21 cellular contexts compared by ENCODE assay signal in the genomic region with DNA sequence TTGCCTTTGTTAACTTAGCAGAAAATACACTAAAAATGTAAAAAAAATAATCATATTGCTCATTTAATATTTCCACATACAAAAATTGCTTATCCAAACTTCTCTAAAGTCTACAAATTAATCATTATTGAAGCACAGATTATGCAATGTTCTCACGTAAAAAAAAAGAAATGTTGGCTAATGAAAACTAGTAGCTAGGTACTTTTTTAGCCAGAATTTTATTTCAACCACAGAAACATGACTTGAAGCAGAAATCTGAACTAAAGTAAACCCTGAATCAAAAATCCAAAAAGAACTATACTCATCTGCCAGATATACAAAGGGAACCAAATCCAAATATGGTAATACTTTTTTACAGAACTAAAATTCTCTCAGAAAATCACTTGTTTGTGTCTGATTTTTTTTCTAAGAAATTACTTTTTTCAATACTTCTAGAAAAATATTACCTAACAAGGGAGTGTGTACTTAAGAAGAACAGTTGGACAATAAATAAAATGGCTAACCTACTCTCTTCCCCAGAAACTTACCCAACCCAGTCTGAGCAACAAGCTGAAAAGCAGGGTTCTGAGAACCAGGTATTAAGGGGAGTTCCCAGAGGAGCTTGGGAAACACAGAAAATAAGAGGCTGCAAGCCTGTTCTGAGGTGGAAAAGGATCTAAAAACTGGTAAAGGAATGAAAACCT.
DNase-seq lines count a peak whose midpoint lies in the region; ATAC-seq and TF ChIP-seq lines count a peak whose summit lies in the region.
"Had no signal": no experiment of that assay in that cellular context is flagged by ENCODE, and none has a peak within 500 bp of the region (broad histone marks: within the 10 kb centered on the region; RNA-seq: fewer than 3 reads in every experiment).

No MANE protein-coding gene starts in this region.

- H3K27ac Mint-ChIP-seq in activated T-helper 17 cell treated with anti-CD3 and anti-CD28 coated beads, Interleukin-2, amount 50 U/mL, for 72 hours, result peak overlapping the region; percentile 15
- H3K27ac Mint-ChIP-seq in activated CD4-positive, alpha-beta memory T cell treated with anti-CD3 and anti-CD28 coated beads, Interleukin-2, amount 10 ng/mL, durations not matched to agents 7 days and 5 days, result no peak overlapping the region
- H3K27ac Mint-ChIP-seq: activated B cell treated with CpG ODN at 0.5 μM for 24 hours; activated CD4-positive, alpha-beta memory T cell treated with anti-CD3 and anti-CD28 coated beads for 36 hours had no signal

- H4K91ac ChIP-seq in mesenchymal stem cell (ENCODE audit: low read length), result no peak overlapping the region

- H3K36me3 Mint-ChIP-seq in activated T-helper 17 cell treated with anti-CD3 and anti-CD28 coated beads, Interleukin-2, amount 50 U/mL, for 72 hours (ENCODE audit: low read depth), result no peaks in the 10 kb centered on the region
- H3K36me3 Mint-ChIP-seq in activated CD4-positive, alpha-beta memory T cell treated with anti-CD3 and anti-CD28 coated beads, Interleukin-2, amount 10 ng/mL, durations not matched to agents 7 days and 5 days (ENCODE audit: low read depth), result peaks cover 10% of the 10 kb centered on the region
- H3K36me3 Mint-ChIP-seq: activated CD4-positive, alpha-beta memory T cell treated with anti-CD3 and anti-CD28 coated beads for 36 hours had no signal

- ATAC-seq in activated T-helper 17 cell treated with anti-CD3 and anti-CD28 coated beads, Interleukin-2, amount 50 U/mL, for 72 hours (replicated peaks), result peak; percentile 55
- ATAC-seq in gastroesophageal sphincter, result peak; percentile 79
- ATAC-seq in sciatic nerve, result peak; percentile 86
- no peak for ATAC-seq in HG03135 (IDR thresholded peaks at IDR 0.05; ENCODE audit: unreplicated experiment)

- intact Hi-C loops in sciatic nerve (cut with DNase I) (no loop called here), thyroid gland (cut with DNase I) (no loop called here)

- WGBS in gastroesophageal sphincter (ENCODE audit: low coverage in 1 of 2), 2 donors, result 59 to 64% methylated on average over 1 of the region's 1 CpG
- WGBS in thyroid gland, 2 donors, result 63 to 83% methylated on average over 1 of the region's 1 CpG
- 100% methylated on average over 1 of the region's 1 CpG for WGBS in mesenchymal stem cell

- H3K27me3 Mint-ChIP-seq in activated T-helper 17 cell treated with anti-CD3 and anti-CD28 coated beads, Interleukin-2, amount 50 U/mL, for 72 hours, result no peaks in the 10 kb centered on the region
- H3K27me3 Mint-ChIP-seq in activated CD4-positive, alpha-beta memory T cell treated with anti-CD3 and anti-CD28 coated beads, Interleukin-2, amount 10 ng/mL, durations not matched to agents 7 days and 5 days, result peaks cover 9% of the 10 kb centered on the region
- H3K27me3 Mint-ChIP-seq: central memory CD8-positive, alpha-beta T cell had no signal

- no peak overlapping the region for H3K18ac ChIP-seq in mesenchymal stem cell (ENCODE audit: low read depth in 1 of 2, low read length in 2 of 2)

- H3K23ac ChIP-seq in mesenchymal stem cell (ENCODE audit: low read length in 2 of 2), result no peak overlapping the region

- no peak overlapping the region for H3K4ac ChIP-seq in mesenchymal stem cell (ENCODE audit: low read depth in 1 of 2, low read length in 2 of 2)

- H3K4me3 ChIP-seq in gastroesophageal sphincter (no peak overlapping the region), thyroid gland (replicated peaks in 1 of 3) (no peak overlapping the region), mesenchymal stem cell (ENCODE audit: insufficient read depth in 1 of 2, low read depth in 1 of 2, low read length in 2 of 2) (no peak overlapping the region)
- H3K4me3 ChIP-seq: lung, PC-9, transverse colon had no signal

- H2BK120ac ChIP-seq in mesenchymal stem cell (ENCODE audit: low read depth, low read length), result no peak overlapping the region

- no peak overlapping the region for H3K4me3 Mint-ChIP-seq in activated T-helper 17 cell treated with anti-CD3 and anti-CD28 coated beads, Interleukin-2, amount 50 U/mL, for 72 hours
- no peak overlapping the region for H3K4me3 Mint-ChIP-seq in activated CD4-positive, alpha-beta memory T cell treated with anti-CD3 and anti-CD28 coated beads, Interleukin-2, amount 10 ng/mL, durations not matched to agents 7 days and 5 days
- H3K4me3 Mint-ChIP-seq: activated B cell treated with CpG ODN at 0.5 μM for 24 hours; activated CD4-positive, alpha-beta memory T cell treated with anti-CD3 and anti-CD28 coated beads for 36 hours; central memory CD8-positive, alpha-beta T cell had no signal

- H4K8ac ChIP-seq in mesenchymal stem cell (ENCODE audit: low read length), result no peak overlapping the region

- H3K4me1 ChIP-seq in gastroesophageal sphincter, result peaks cover 0 to 21% (median 7%) of the 10 kb centered on the region in 3 donors
- H3K4me1 ChIP-seq in thyroid gland, result peaks cover 11 to 27% of the 10 kb centered on the region in 2 donors
- H3K4me1 ChIP-seq in mesenchymal stem cell (ENCODE audit: control insufficient read depth, insufficient read depth, low read depth, low read length), result peaks cover 2% of the 10 kb centered on the region

- H2AK5ac ChIP-seq in mesenchymal stem cell (ENCODE audit: low read length, severe bottlenecking), result no peak overlapping the region

- DNase-seq in EH (ENCODE audit: low read depth), result peak; percentile 19
- no peak for DNase-seq in sciatic nerve (ENCODE audit: low spot score)
- no peak for DNase-seq in thyroid gland
- no peak for DNase-seq in mesenchymal stem cell
- DNase-seq in activated CD4-positive, alpha-beta memory T cell treated with anti-CD3 and anti-CD28 coated beads, Interleukin-2, amount 10 ng/mL, durations not matched to agents 7 days and 5 days, result no peak
- DNase-seq: activated B cell treated with CpG ODN at 0.5 μM for 24 hours; activated CD4-positive, alpha-beta memory T cell treated with anti-CD3 and anti-CD28 coated beads for 36 hours; activated naive CD4-positive, alpha-beta T cell; AML-193; amygdala; effector CD8-positive, alpha-beta T cell; NCI-H1105; NCI-H526 treated with DMSO at 0.1 percent for 48 hours; PC-9; T-helper 9 cell; transverse colon had no signal

- no peak overlapping the region for H2BK5ac ChIP-seq in mesenchymal stem cell (ENCODE audit: low read depth, low read length, poor library complexity, severe bottlenecking)

- H2BK12ac ChIP-seq in mesenchymal stem cell (ENCODE audit: low read length in 2 of 2), result no peak overlapping the region

- no peak overlapping the region for H3K14ac ChIP-seq in mesenchymal stem cell (ENCODE audit: low read length in 2 of 2)

- peak overlapping the region in 2 of 4 donors; percentile 2 to 32 for H3K27ac ChIP-seq in gastroesophageal sphincter
- no peak overlapping the region for H3K27ac ChIP-seq in thyroid gland
- H3K27ac ChIP-seq in mesenchymal stem cell (ENCODE audit: low read length, poor library complexity, severe bottlenecking), result no peak overlapping the region
- H3K27ac ChIP-seq: PC-9 had no signal

- H3K79me1 ChIP-seq in mesenchymal stem cell (replicated peaks; ENCODE audit: low read length, poor library complexity, severe bottlenecking), result no peaks in the 10 kb centered on the region

- no peaks in the 10 kb centered on the region for H3K9me3 Mint-ChIP-seq in activated T-helper 17 cell treated with anti-CD3 and anti-CD28 coated beads, Interleukin-2, amount 50 U/mL, for 72 hours
- peaks cover 4% of the 10 kb centered on the region for H3K9me3 Mint-ChIP-seq in activated CD4-positive, alpha-beta memory T cell treated with anti-CD3 and anti-CD28 coated beads, Interleukin-2, amount 10 ng/mL, durations not matched to agents 7 days and 5 days
- H3K9me3 Mint-ChIP-seq: activated B cell treated with CpG ODN at 0.5 μM for 24 hours; central memory CD8-positive, alpha-beta T cell had no signal

- no peak for TF ChIP-seq EP300 in gastroesophageal sphincter (IDR thresholded peaks at IDR 0.05)

- no peak for TF ChIP-seq POLR2A in gastroesophageal sphincter (IDR thresholded peaks at IDR 0.05)
- no peak for TF ChIP-seq POLR2A in thyroid gland (IDR thresholded peaks at IDR 0.05)

- H3K4me2 ChIP-seq in mesenchymal stem cell (ENCODE audit: low read length, poor library complexity, severe bottlenecking), result no peak overlapping the region
- H3K4me2 ChIP-seq: PC-9 had no signal

- no peak overlapping the region for H2BK15ac ChIP-seq in mesenchymal stem cell (ENCODE audit: low read depth, poor library complexity, severe bottlenecking)

- no peak overlapping the region for H3K9ac ChIP-seq in mesenchymal stem cell (ENCODE audit: low read length)

- POLR2A ChIA-PET in activated CD4-positive, alpha-beta memory T cell treated with anti-CD3 and anti-CD28 coated beads, Interleukin-2, amount 10 ng/mL, durations not matched to agents 7 days and 5 days (lab: Charles Lee), result no interaction called here

- H3K27me3 ChIP-seq in gastroesophageal sphincter, result no peaks in the 10 kb centered on the region
- no peaks in the 10 kb centered on the region for H3K27me3 ChIP-seq in thyroid gland
- H3K27me3 ChIP-seq in mesenchymal stem cell (ENCODE audit: control insufficient read depth in 1 of 2, insufficient read depth in 1 of 2, low read length in 2 of 2), result no peaks in the 10 kb centered on the region
- H3K27me3 ChIP-seq: transverse colon had no signal

- peaks cover 6% of the 10 kb centered on the region for H3K4me1 Mint-ChIP-seq in activated T-helper 17 cell treated with anti-CD3 and anti-CD28 coated beads, Interleukin-2, amount 50 U/mL, for 72 hours
- peaks cover 18% of the 10 kb centered on the region for H3K4me1 Mint-ChIP-seq in activated CD4-positive, alpha-beta memory T cell treated with anti-CD3 and anti-CD28 coated beads, Interleukin-2, amount 10 ng/mL, durations not matched to agents 7 days and 5 days
- H3K4me1 Mint-ChIP-seq: activated B cell treated with CpG ODN at 0.5 μM for 24 hours had no signal

- CTCF ChIA-PET in activated CD4-positive, alpha-beta memory T cell treated with anti-CD3 and anti-CD28 coated beads, Interleukin-2, amount 10 ng/mL, durations not matched to agents 7 days and 5 days (lab: Charles Lee), result no interaction called here

- no peak for TF ChIP-seq CTCF in gastroesophageal sphincter (IDR thresholded peaks at IDR 0.05)
- no peak for TF ChIP-seq CTCF in thyroid gland (IDR thresholded peaks at IDR 0.05)

- H3K36me3 ChIP-seq in gastroesophageal sphincter (no peaks in the 10 kb centered on the region), thyroid gland (no peaks in the 10 kb centered on the region), mesenchymal stem cell (ENCODE audit: control insufficient read depth in 1 of 2, insufficient read depth in 2 of 2, low read depth in 1 of 2, low read length in 2 of 2) (no peaks in the 10 kb centered on the region)
- H3K36me3 ChIP-seq: transverse colon had no signal

- no peak overlapping the region for H2AFZ ChIP-seq in mesenchymal stem cell (ENCODE audit: low read depth, low read length)
- H2AFZ ChIP-seq: PC-9 had no signal

- H3K9me3 ChIP-seq in gastroesophageal sphincter (no peaks in the 10 kb centered on the region), thyroid gland (no peaks in the 10 kb centered on the region), mesenchymal stem cell (ENCODE audit: control insufficient read depth, low read length) (no peaks in the 10 kb centered on the region)
- H3K9me3 ChIP-seq: transverse colon had no signal
